Comparison of ENCODE assay signal across 10 cellular contexts in genomic region chr11:124875401-124875800, GRCh38. TPM values are rescaled to one million over a fixed set of nuclear protein-coding genes. Genes with fewer than 3 reads are reported as not detected.
DNase-seq lines count a peak whose midpoint lies in the region; ATAC-seq, FAIRE-seq and TF ChIP-seq lines count a peak whose summit lies in the region.
"Had no signal": no experiment of that assay in that cellular context is flagged by ENCODE, and none has a peak within 500 bp of the region (broad histone marks: within the 10 kb centered on the region; RNA-seq: fewer than 3 reads in every experiment).

No MANE protein-coding gene starts in this region.

- no peak overlapping the region for H3K9ac ChIP-seq in kidney (ENCODE audit: low read length in 2 of 2)

- peak overlapping the region in 8 of 12 donors; percentile 39 to 82 (median 62) for H3K4me3 ChIP-seq in heart left ventricle
- H3K4me3 ChIP-seq in right atrium auricular region: peak overlapping the region in 1 of 2 donors; percentile 57
- peak overlapping the region; percentile 18 to 73 for H3K4me3 ChIP-seq in kidney (ENCODE audit: low read length in 2 of 2)
- H3K4me3 ChIP-seq in upper lobe of right lung: peak overlapping the region; percentile 69
- peak overlapping the region in 2 of 4 donors; percentile 60 to 65 for H3K4me3 ChIP-seq in gastrocnemius medialis
- H3K4me3 ChIP-seq in right cardiac atrium (ENCODE audit: low read length): no peak overlapping the region

- H3K36me3 Mint-ChIP-seq in activated naive CD8-positive, alpha-beta T cell treated with anti-CD3 and anti-CD28 coated beads, Interleukin-2, amount 10 ng/mL, durations not matched to agents 7 days and 5 days: no peaks in the 10 kb centered on the region

- no peaks in the 10 kb centered on the region for H3K9me3 Mint-ChIP-seq in activated naive CD8-positive, alpha-beta T cell treated with anti-CD3 and anti-CD28 coated beads, Interleukin-2, amount 10 ng/mL, durations not matched to agents 7 days and 5 days

- H3K4me1 ChIP-seq in heart left ventricle (peaks cover 0 to 31% (median 20%) of the 10 kb centered on the region in 12 donors), right atrium auricular region (peaks cover 0 to 18% of the 10 kb centered on the region in 2 donors), kidney (ENCODE audit: control insufficient read depth in 1 of 2, insufficient read depth in 1 of 2, low read depth in 1 of 2, low read length in 2 of 2) (peaks cover 4 to 5% of the 10 kb centered on the region in 2 donors), upper lobe of right lung (peaks cover 6% of the 10 kb centered on the region), gastrocnemius medialis (peaks cover 0 to 13% of the 10 kb centered on the region in 2 donors), right cardiac atrium (ENCODE audit: control insufficient read depth, insufficient read depth, low read length) (no peaks in the 10 kb centered on the region)

- peaks cover 50% of the 10 kb centered on the region for H3K27me3 Mint-ChIP-seq in activated naive CD8-positive, alpha-beta T cell treated with anti-CD3 and anti-CD28 coated beads, Interleukin-2, amount 10 ng/mL, durations not matched to agents 7 days and 5 days

- H3K36me3 ChIP-seq in heart left ventricle (no peaks in the 10 kb centered on the region), right atrium auricular region (no peaks in the 10 kb centered on the region), kidney (ENCODE audit: control insufficient read depth in 1 of 2, insufficient read depth in 2 of 2, low read length in 2 of 2) (no peaks in the 10 kb centered on the region), upper lobe of right lung (no peaks in the 10 kb centered on the region), gastrocnemius medialis (no peaks in the 10 kb centered on the region)

- TF ChIP-seq POLR2A in heart left ventricle (IDR thresholded peaks at IDR 0.05): no peak
- TF ChIP-seq POLR2A in gastrocnemius medialis (IDR thresholded peaks at IDR 0.05): no peak

- intact Hi-C loops in heart left ventricle (cut with DNase I): loop anchor here in 7 of 10 donors (2.0 to 10.0 kb wide), 5 partner anchors 49 to 118 kb away; partner anchors contain the start of gene CCDC15 (in 5 of the 7)
- intact Hi-C loops in kidney (cut with DNase I): no loop called here
- intact Hi-C loops in upper lobe of right lung (cut with DNase I): no loop called here
- intact Hi-C loops in gastrocnemius medialis (cut with DNase I; ENCODE audit: low total_unique reads): loop anchor here (5.0 kb wide), 1 partner anchor 77 kb away; the partner anchor contains the start of gene CCDC15
- intact Hi-C loops in right cardiac atrium (cut with DNase I): no loop called here

- no peaks in the 10 kb centered on the region for H3K9me3 ChIP-seq in heart left ventricle
- no peaks in the 10 kb centered on the region for H3K9me3 ChIP-seq in right atrium auricular region
- no peaks in the 10 kb centered on the region for H3K9me3 ChIP-seq in kidney (ENCODE audit: control insufficient read depth in 1 of 2, low read length in 2 of 2)
- no peaks in the 10 kb centered on the region for H3K9me3 ChIP-seq in upper lobe of right lung
- H3K9me3 ChIP-seq in gastrocnemius medialis: no peaks in the 10 kb centered on the region
- H3K9me3 ChIP-seq in right cardiac atrium (ENCODE audit: control insufficient read depth, low read length): no peaks in the 10 kb centered on the region

- H3K4me3 Mint-ChIP-seq in activated naive CD8-positive, alpha-beta T cell treated with anti-CD3 and anti-CD28 coated beads, Interleukin-2, amount 10 ng/mL, durations not matched to agents 7 days and 5 days: peak overlapping the region; percentile 66

- ATAC-seq in heart left ventricle (no peak), upper lobe of right lung (no peak), gastrocnemius medialis (no peak), right cardiac atrium (no peak)
- no peak for ATAC-seq in activated naive CD8-positive, alpha-beta T cell treated with anti-CD3 and anti-CD28 coated beads, Interleukin-2, amount 10 ng/mL, durations not matched to agents 7 days and 5 days (ENCODE audit: low read depth)

- peaks cover 5 to 58% (median 22%) of the 10 kb centered on the region in 9 donors for H3K27me3 ChIP-seq in heart left ventricle
- H3K27me3 ChIP-seq in right atrium auricular region: peaks cover 0 to 3% of the 10 kb centered on the region in 2 donors
- peaks cover 27% of the 10 kb centered on the region for H3K27me3 ChIP-seq in upper lobe of right lung
- peaks cover 19 to 36% (median 30%) of the 10 kb centered on the region in 3 donors for H3K27me3 ChIP-seq in gastrocnemius medialis
- H3K27me3 ChIP-seq in right cardiac atrium (ENCODE audit: control insufficient read depth, insufficient read depth): no peaks in the 10 kb centered on the region

- FAIRE-seq in kidney (lab: Jason Lieb, UNC): no peak
- FAIRE-seq: D721Med had no signal

- TF ChIP-seq CTCF in heart left ventricle (IDR thresholded peaks at IDR 0.05) (no peak), right atrium auricular region (IDR thresholded peaks at IDR 0.05) (no peak), kidney (IDR thresholded peaks at IDR 0.05; ENCODE audit: borderline replicate concordance, extremely low read depth, insufficient read depth) (no peak), upper lobe of right lung (IDR thresholded peaks at IDR 0.05) (no peak), gastrocnemius medialis (IDR thresholded peaks at IDR 0.05 in 4 of 5, conservative IDR thresholded peaks at IDR 0.05 in 1 of 5) (no peak)

- 47 to 69% (median 56%) methylated on average over 3 of the region's 3 CpGs for WGBS in heart left ventricle, 4 donors
- 57% methylated on average over 3 of the region's 3 CpGs for WGBS in right cardiac atrium

- POLR2A ChIA-PET in activated naive CD8-positive, alpha-beta T cell treated with anti-CD3 and anti-CD28 coated beads, Interleukin-2, amount 10 ng/mL, durations not matched to agents 7 days and 5 days (lab: Charles Lee): interaction anchor here (1.3 to 1.8 kb wide), 4 partner anchors 9 to 78 kb away, joined by 7 to 20 read pairs (median 11); partner anchors contain the start of genes CCDC15 and ROBO3

- peak overlapping the region in 2 of 12 donors; percentile 77 to 89 for H3K27ac ChIP-seq in heart left ventricle
- no peak overlapping the region for H3K27ac ChIP-seq in right atrium auricular region
- H3K27ac ChIP-seq in kidney (ENCODE audit: low read depth in 2 of 2, low read length in 2 of 2): no peak overlapping the region
- no peak overlapping the region for H3K27ac ChIP-seq in upper lobe of right lung
- no peak overlapping the region for H3K27ac ChIP-seq in gastrocnemius medialis
- H3K27ac ChIP-seq in right cardiac atrium (ENCODE audit: low read length): no peak overlapping the region

- H3K4me1 Mint-ChIP-seq in activated naive CD8-positive, alpha-beta T cell treated with anti-CD3 and anti-CD28 coated beads, Interleukin-2, amount 10 ng/mL, durations not matched to agents 7 days and 5 days: peaks cover 16% of the 10 kb centered on the region

- in situ Hi-C loops in gastrocnemius medialis (cut with MboI; ENCODE audit: low sequenced_read_pairs in 4 of 4): no loop called here

- DNase-seq in heart left ventricle (peak in 1 of 5 donors; percentile 19), right atrium auricular region (ENCODE audit: low spot score) (no peak), kidney (no peak), upper lobe of right lung (peak; percentile 53), midbrain (lab: John Stamatoyannopoulos, UW) (no peak), gastrocnemius medialis (no peak), right cardiac atrium (no peak)
- DNase-seq in activated naive CD8-positive, alpha-beta T cell treated with anti-CD3 and anti-CD28 coated beads, Interleukin-2, amount 10 ng/mL, durations not matched to agents 7 days and 5 days: no peak

- no peak overlapping the region for H3K27ac Mint-ChIP-seq in activated naive CD8-positive, alpha-beta T cell treated with anti-CD3 and anti-CD28 coated beads, Interleukin-2, amount 10 ng/mL, durations not matched to agents 7 days and 5 days

RNA-seq across cellular contexts. Expression of gene ROBO3, which starts 10.2 kb away (rescaled TPM):
- 10 to 100 TPM in 1 of 9 donors, 1 to 10 TPM in 8; 2.5 to 18.6 (median 3.2) TPM for total RNA-seq in heart left ventricle
- polyA plus RNA-seq in heart left ventricle: 1 to 10 TPM; 2.8 to 8.1 TPM
- total RNA-seq in right atrium auricular region: 10 to 100 TPM in 1 of 2 donors, 1 to 10 TPM in 1; 6.4 to 10.1 TPM
- 10 to 100 TPM; 19.6 to 23.7 TPM for total RNA-seq in activated naive CD8-positive, alpha-beta T cell treated with anti-CD3 and anti-CD28 coated beads, Interleukin-2, amount 10 ng/mL, durations not matched to agents 7 days and 5 days
- 12.3 TPM for total RNA-seq in kidney
- 8.7 TPM for polyA plus RNA-seq in kidney (ENCODE audit: insufficient read depth, low read depth, low replicate concordance)
- total RNA-seq in upper lobe of right lung: 12.6 TPM
- total RNA-seq in gastrocnemius medialis: 1 to 10 TPM in 2 of 4 donors, under 1 TPM in 2; 0.35 to 3.7 (median 1.3) TPM
- 10 to 100 TPM in 2 of 4 donors, 1 to 10 TPM in 2; 9.8 to 11.0 (median 10.2) TPM for total RNA-seq in right cardiac atrium
- 15.4 TPM for polyA plus RNA-seq in right cardiac atrium

RNA-seq across cellular contexts. Expression of gene ROBO4, which starts 22.3 kb away (rescaled TPM):
- total RNA-seq in heart left ventricle (10 to 100 TPM; 16.3 to 63.5 (median 27.1) TPM), right atrium auricular region (10 to 100 TPM; 16.2 to 21.6 TPM), kidney (29.5 TPM), upper lobe of right lung (75.0 TPM), gastrocnemius medialis (10 to 100 TPM in 3 of 4 donors, 1 to 10 TPM in 1; 7.6 to 18.7 (median 14.7) TPM), right cardiac atrium (10 to 100 TPM; 11.7 to 17.4 (median 15.0) TPM)
- polyA plus RNA-seq in heart left ventricle (10 to 100 TPM; 17.7 to 21.8 TPM), kidney (ENCODE audit: insufficient read depth, low read depth, low replicate concordance) (12.8 TPM), right cardiac atrium (16.8 TPM)
- total RNA-seq in activated naive CD8-positive, alpha-beta T cell treated with anti-CD3 and anti-CD28 coated beads, Interleukin-2, amount 10 ng/mL, durations not matched to agents 7 days and 5 days: not detected

RNA-seq across cellular contexts. Expression of gene HEPN1, which starts 43.6 kb away (rescaled TPM):
- total RNA-seq in heart left ventricle (not detected), right atrium auricular region (not detected), kidney (not detected), upper lobe of right lung (not detected), gastrocnemius medialis (not detected), right cardiac atrium (not detected)
- polyA plus RNA-seq in heart left ventricle (not detected), kidney (ENCODE audit: insufficient read depth, low read depth, low replicate concordance) (not detected), right cardiac atrium (not detected)
- not detected for total RNA-seq in activated naive CD8-positive, alpha-beta T cell treated with anti-CD3 and anti-CD28 coated beads, Interleukin-2, amount 10 ng/mL, durations not matched to agents 7 days and 5 days
- total RNA-seq: lower leg skin had no signal

Comparison
In these comparisons a context has a peak if more than half of its experiments do, and no peak if none do; other contexts are left out.
1. intact Hi-C loops: an anchor here in heart left ventricle (2.0 to 10.0 kb wide) and gastrocnemius medialis (5.0 kb wide); none called in kidney, upper lobe of right lung and right cardiac atrium.
2. RNA of gene ROBO4, which starts 22.3 kb away (total RNA-seq): 75.0 TPM in upper lobe of right lung (single experiment), 29.5 TPM in kidney (single experiment), 16.3 to 63.5 TPM in heart left ventricle, 16.2 to 21.6 TPM in right atrium auricular region, 7.6 to 18.7 TPM in gastrocnemius medialis and 11.7 to 17.4 TPM in right cardiac atrium; not detected in activated naive CD8-positive, alpha-beta T cell treated with anti-CD3 and anti-CD28 coated beads, Interleukin-2, amount 10 ng/mL, durations not matched to agents 7 days and 5 days; every median in the first group is over 4 times any median in the second.